Comparison of ENCODE assay signal across 24 cellular contexts in genomic region chr1:88648706-88649105, GRCh38.
"Had no signal": no experiment of that assay in that cellular context is flagged by ENCODE, and none has a peak within 500 bp of the region (broad histone marks: within the 10 kb centered on the region; RNA-seq: fewer than 3 reads in every experiment).

No MANE protein-coding gene starts in this region.

- H3K27ac ChIP-seq: brain microvascular endothelial cell, cardiac muscle cell had no signal

- DNase-seq: activated CD4-positive, alpha-beta T cell treated with anti-CD3 and anti-CD28 coated beads for 48 hours; activated CD4-positive, alpha-beta T cell treated with anti-CD3 and anti-CD28 coated beads, Interleukin-2, amount 50 U/mL, for 4 hours; activated CD4-positive, CD25-positive, alpha-beta regulatory T cell treated with anti-CD3 and anti-CD28 coated beads, Interleukin-2, amount 50 U/mL, for 72 hours; activated CD8-positive, alpha-beta memory T cell treated with anti-CD3 and anti-CD28 coated beads, Interleukin-2, amount 50 U/mL, for 48 hours; activated CD8-positive, alpha-beta T cell treated with anti-CD3 and anti-CD28 coated beads, Interleukin-2, amount 10 ng/mL, durations not matched to agents 7 days and 5 days; activated effector memory CD4-positive, alpha-beta T cell treated with anti-CD3 and anti-CD28 coated beads, Interleukin-2, amount 50 U/mL, for 16 hours; activated naive CD4-positive, alpha-beta T cell treated with Interleukin-2 at 50 U/mL for 16 hours; activated naive CD8-positive, alpha-beta T cell treated with anti-CD3 and anti-CD28 coated beads, Interleukin-2, amount 50 U/mL, for 24 hours; activated T-cell treated with anti-CD3 and anti-CD28 coated beads, Interleukin-2, amount 50 U/mL, for 1 hour; amniotic stem cell; brain microvascular endothelial cell; KG1; NCI-H1092; NCI-H1417; NCI-H1930; NCI-H2171 treated with DMSO at 0.1 percent for 48 hours; NCI-H510A; NCI-H526 treated with DMSO at 0.1 percent for 48 hours; NCI-H82; T-helper 17 cell; T-helper 9 cell had no signal

- H3K4me3 ChIP-seq: cardiac muscle cell had no signal

- H3K36me3 Mint-ChIP-seq: activated naive CD4-positive, alpha-beta T cell treated with anti-CD3 and anti-CD28 coated beads, Interleukin-2, amount 50 U/mL, for 72 hours; WTC11 had no signal

- H3K36me3 ChIP-seq: brain microvascular endothelial cell, cardiac muscle cell had no signal

- H3K27me3 ChIP-seq: brain microvascular endothelial cell, cardiac muscle cell had no signal

- H3K27ac Mint-ChIP-seq: activated CD8-positive, alpha-beta T cell treated with anti-CD3 and anti-CD28 coated beads, Interleukin-2, amount 10 ng/mL, durations not matched to agents 7 days and 5 days; activated naive CD4-positive, alpha-beta T cell treated with anti-CD3 and anti-CD28 coated beads, Interleukin-2, amount 50 U/mL, for 72 hours; activated naive CD8-positive, alpha-beta T cell treated with anti-CD3 and anti-CD28 coated beads, Interleukin-2, amount 50 U/mL, for 24 hours; T-helper 17 cell; WTC11 had no signal

- H3K9me3 Mint-ChIP-seq: activated naive CD4-positive, alpha-beta T cell treated with anti-CD3 and anti-CD28 coated beads, Interleukin-2, amount 50 U/mL, for 72 hours; activated naive CD8-positive, alpha-beta T cell treated with anti-CD3 and anti-CD28 coated beads, Interleukin-2, amount 50 U/mL, for 24 hours; WTC11 had no signal

- ATAC-seq: activated CD8-positive, alpha-beta T cell treated with anti-CD3 and anti-CD28 coated beads, Interleukin-2, amount 10 ng/mL, durations not matched to agents 7 days and 5 days; activated naive CD4-positive, alpha-beta T cell treated with anti-CD3 and anti-CD28 coated beads, Interleukin-2, amount 50 U/mL, for 72 hours; activated naive CD8-positive, alpha-beta T cell treated with anti-CD3 and anti-CD28 coated beads, Interleukin-2, amount 50 U/mL, for 24 hours; T-helper 17 cell had no signal

- H3K4me3 Mint-ChIP-seq: activated CD8-positive, alpha-beta T cell treated with anti-CD3 and anti-CD28 coated beads, Interleukin-2, amount 10 ng/mL, durations not matched to agents 7 days and 5 days; activated naive CD8-positive, alpha-beta T cell treated with anti-CD3 and anti-CD28 coated beads, Interleukin-2, amount 50 U/mL, for 24 hours; T-helper 17 cell; WTC11 had no signal

- H3K4me1 Mint-ChIP-seq: activated naive CD8-positive, alpha-beta T cell treated with anti-CD3 and anti-CD28 coated beads, Interleukin-2, amount 50 U/mL, for 24 hours had no signal
